ENCODE assay signal across 28 cellular contexts in the genomic region with DNA sequence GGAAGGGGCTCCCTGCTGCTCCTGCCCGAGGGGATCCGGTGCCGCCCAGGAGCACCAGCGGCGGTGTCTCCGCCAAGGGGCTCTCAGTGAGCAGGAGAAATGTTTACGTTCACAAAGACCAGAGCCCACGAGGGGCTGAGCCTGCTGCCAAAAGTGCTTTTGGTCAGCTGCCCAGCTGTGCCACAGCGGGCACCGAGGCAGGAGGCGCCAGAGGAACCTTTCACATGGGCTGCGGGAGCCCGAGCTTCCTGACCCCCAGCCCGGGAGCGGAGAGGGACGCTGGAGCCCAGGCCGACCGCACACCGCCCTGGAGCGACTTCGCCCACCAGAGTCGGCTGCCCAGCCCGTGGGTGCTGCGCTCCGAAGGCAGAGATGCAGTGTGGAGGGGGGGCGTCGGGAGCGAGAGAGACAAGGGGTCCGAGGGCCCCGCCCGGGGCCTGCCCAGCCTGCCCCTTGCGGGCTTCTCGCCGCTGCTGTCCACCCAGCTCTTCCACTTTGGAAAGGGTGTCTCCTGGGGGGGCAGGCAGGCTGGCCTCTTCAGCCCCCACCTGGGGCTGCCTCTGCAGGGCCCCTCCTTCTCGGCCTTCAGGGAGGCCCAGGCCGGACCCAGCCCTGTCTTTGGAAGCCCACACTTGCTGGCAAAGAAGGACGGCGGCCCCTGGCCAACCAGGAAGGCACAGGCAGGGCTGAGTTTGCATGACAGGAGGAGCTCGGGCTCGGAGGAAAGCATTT. TPM values are rescaled to one million over a fixed set of nuclear protein-coding genes. Genes with fewer than 3 reads are reported as not detected.
DNase-seq lines count a peak whose midpoint lies in the region; ATAC-seq, FAIRE-seq and TF ChIP-seq lines count a peak whose summit lies in the region.
"Had no signal": no experiment of that assay in that cellular context is flagged by ENCODE, and none has a peak within 500 bp of the region (broad histone marks: within the 10 kb centered on the region; RNA-seq: fewer than 3 reads in every experiment).

No MANE protein-coding gene starts in this region.

- no peak for FAIRE-seq in HepG2 (lab: Jason Lieb, UNC)
- FAIRE-seq: A549, D721Med, GM12878, GM18507, H1 had no signal

- H3K4me3 Mint-ChIP-seq in activated naive CD4-positive, alpha-beta T cell treated with anti-CD3 and anti-CD28 coated beads, Interleukin-2, amount 10 ng/mL, durations not matched to agents 7 days and 5 days: no peak overlapping the region
- H3K4me3 Mint-ChIP-seq: CD14-positive monocyte; CD4-positive, alpha-beta T cell; CD8-positive, alpha-beta memory T cell had no signal

- peak; percentile 12 for DNase-seq in activated naive CD4-positive, alpha-beta T cell treated with anti-CD3 and anti-CD28 coated beads, Interleukin-2, amount 10 ng/mL, durations not matched to agents 7 days and 5 days
- no peak for DNase-seq in activated naive CD4-positive, alpha-beta T cell treated with Interleukin-2 at 50 U/mL for 16 hours
- no peak for DNase-seq in HepG2 (ENCODE audit: low spot score)
- DNase-seq in osteoblast (ENCODE audit: insufficient read length, low spot score, missing footprints): peak; percentile 51
- DNase-seq in aorta: peak; percentile 32 to 71
- DNase-seq in 8988T: no peak
- DNase-seq in esophagus squamous epithelium (lab: John Stamatoyannopoulos, UW): no peak
- DNase-seq: ACHN; AML-193; BE2C; CD4-positive, alpha-beta T cell; DMS 273 treated with DMSO at 0.1 percent for 48 hours; DMS79; EL; GDM1; GM23248; H7; HCEC 1CT had no signal

- H3K4me1 ChIP-seq in HepG2 (ENCODE audit: insufficient read depth, low read length) (peaks cover 38% of the 10 kb centered on the region), osteoblast (ENCODE audit: insufficient read depth, low read length) (no peaks in the 10 kb centered on the region), aorta (ENCODE audit: control insufficient read depth in 1 of 2, insufficient read depth in 2 of 2, low read length in 2 of 2) (no peaks in the 10 kb centered on the region), esophagus squamous epithelium (no peaks in the 10 kb centered on the region)
- H3K4me1 ChIP-seq: BE2C had no signal

- TF ChIP-seq CTCF in HepG2 (CRISPR knock-in tag; IDR thresholded peaks at IDR 0.05): no peak
- no peak for TF ChIP-seq CTCF in osteoblast (IDR thresholded peaks at IDR 0.05; ENCODE audit: extremely low read depth, low read depth, low read length)
- no peak for TF ChIP-seq CTCF in esophagus squamous epithelium (IDR thresholded peaks at IDR 0.05)

- H4K20me1 ChIP-seq in HepG2 (ENCODE audit: insufficient read depth, low read length) (no peaks in the 10 kb centered on the region), osteoblast (ENCODE audit: insufficient read depth, low read length) (no peaks in the 10 kb centered on the region)

- peaks cover 15 to 33% of the 10 kb centered on the region in 2 experiments; a peak in 4 of 5 replicates for H3K36me3 ChIP-seq in HepG2 (replicated peaks in 1 of 2; ENCODE audit: control insufficient read depth in 1 of 2, insufficient read depth in 2 of 2, low read length in 2 of 2)
- H3K36me3 ChIP-seq in osteoblast (ENCODE audit: insufficient read depth, low read length): peaks cover 5% of the 10 kb centered on the region
- H3K36me3 ChIP-seq in aorta (ENCODE audit: control insufficient read depth in 1 of 2, insufficient read depth in 2 of 2, low read length in 1 of 2): peaks cover 0 to 2% of the 10 kb centered on the region in 2 donors
- peaks cover 16 to 66% (median 16%) of the 10 kb centered on the region in 3 donors for H3K36me3 ChIP-seq in esophagus squamous epithelium
- H3K36me3 ChIP-seq: BE2C had no signal

- no peak overlapping the region for H3K27ac Mint-ChIP-seq in activated naive CD4-positive, alpha-beta T cell treated with anti-CD3 and anti-CD28 coated beads, Interleukin-2, amount 10 ng/mL, durations not matched to agents 7 days and 5 days
- H3K27ac Mint-ChIP-seq: CD14-positive monocyte; CD4-positive, alpha-beta T cell; CD8-positive, alpha-beta memory T cell had no signal

- CTCF ChIA-PET in activated naive CD4-positive, alpha-beta T cell treated with anti-CD3 and anti-CD28 coated beads, Interleukin-2, amount 10 ng/mL, durations not matched to agents 7 days and 5 days (lab: Charles Lee): no interaction called here
- CTCF ChIA-PET in HepG2 (lab: Yijun Ruan, JAX; ENCODE audit: low intra/inter-chr PET ratio, low total read pairs): no interaction called here

- in situ Hi-C loops in HepG2 (cut with HindIII; ENCODE audit: extremely low pct_ligation_motif_present, low pct_unique_long_range_greater_than_20kb): no loop called here

- BruUV-seq in HepG2 (replicated peaks; lab: Mats Ljungman, UMichigan): no TSS peak

- no peak overlapping the region for H3K27ac ChIP-seq in HepG2 (ENCODE audit: extremely low read length, insufficient read depth, low read length)
- H3K27ac ChIP-seq in osteoblast (ENCODE audit: low read depth, low read length): no peak overlapping the region
- H3K27ac ChIP-seq in aorta (ENCODE audit: low read depth in 1 of 2, low read length in 2 of 2): no peak overlapping the region
- H3K27ac ChIP-seq in esophagus squamous epithelium: no peak overlapping the region
- H3K27ac ChIP-seq: 22Rv1; A549; BLaER1 treated with 17β-estradiol and CSF1 and Interleukin-3, amounts not matched to agents 10 nM and 100 nM; GM23248 had no signal

- H3K79me2 ChIP-seq in HepG2 (ENCODE audit: insufficient read depth, low read length) (no peaks in the 10 kb centered on the region), osteoblast (ENCODE audit: insufficient read depth, low read length) (no peaks in the 10 kb centered on the region)

- WGBS in HepG2 (ENCODE audit: low lambda C conversion rate): 98% methylated on average over 13 of the region's 40 CpGs
- WGBS in aorta, 2 donors: 91 to 93% methylated on average over 34 to 40 of the region's 40 CpGs
- 70 to 93% methylated on average over 2 to 17 of the region's 40 CpGs for WGBS in esophagus squamous epithelium, 2 donors

- H3K9me3 ChIP-seq in HepG2 (ENCODE audit: low read length) (no peaks in the 10 kb centered on the region), osteoblast (ENCODE audit: low read depth, low read length) (no peaks in the 10 kb centered on the region), aorta (ENCODE audit: control insufficient read depth, low read length) (no peaks in the 10 kb centered on the region), esophagus squamous epithelium (no peaks in the 10 kb centered on the region)
- H3K9me3 ChIP-seq: A549; BE2C; BLaER1 treated with 17β-estradiol and CSF1 and Interleukin-3, amounts not matched to agents 10 nM and 100 nM had no signal

- no peak overlapping the region for H3K9ac ChIP-seq in HepG2 (ENCODE audit: insufficient read depth, low read depth, low read length)
- H3K9ac ChIP-seq: BLaER1 treated with 17β-estradiol and CSF1 and Interleukin-3, amounts not matched to agents 10 nM and 100 nM; GM23248 had no signal

- no peak for TF ChIP-seq POLR2A in HepG2 (IDR thresholded peaks at IDR 0.05; ENCODE audit: insufficient read depth in 1 of 2, low read depth in 2 of 2, low read length in 2 of 2)
- no peak for TF ChIP-seq POLR2A in esophagus squamous epithelium (IDR thresholded peaks at IDR 0.05)

- ATAC-seq in HepG2 (no peak), aorta (ENCODE audit: low FRiP score) (no peak), HG03354 (IDR thresholded peaks at IDR 0.05; ENCODE audit: poor library complexity, severe bottlenecking, unreplicated experiment) (no peak)
- ATAC-seq: A549, GM12878 had no signal

- H3K4me1 Mint-ChIP-seq in activated naive CD4-positive, alpha-beta T cell treated with anti-CD3 and anti-CD28 coated beads, Interleukin-2, amount 10 ng/mL, durations not matched to agents 7 days and 5 days: no peaks in the 10 kb centered on the region
- H3K4me1 Mint-ChIP-seq: CD14-positive monocyte; CD8-positive, alpha-beta memory T cell had no signal

- H3K4me3 ChIP-seq in HepG2 (replicated peaks in 1 of 3; ENCODE audit: insufficient read depth in 1 of 3, low read depth in 2 of 3, low read length in 3 of 3) (no peak overlapping the region), osteoblast (ENCODE audit: insufficient read depth, low read length) (no peak overlapping the region), aorta (ENCODE audit: low read length in 2 of 2) (no peak overlapping the region), esophagus squamous epithelium (no peak overlapping the region)
- H3K4me3 ChIP-seq: A549; BLaER1 treated with 17β-estradiol and CSF1 and Interleukin-3, amounts not matched to agents 10 nM and 100 nM; GM12878; GM23248 had no signal

- TF ChIP-seq EP300 in HepG2 (IDR thresholded peaks at IDR 0.05; ENCODE audit: low read depth in 2 of 2, low read length in 2 of 2) (no peak), HepG2 (CRISPR knock-in tag; IDR thresholded peaks at IDR 0.05; ENCODE audit: borderline replicate concordance) (no peak)

- H2AFZ ChIP-seq in HepG2 (ENCODE audit: low read length): no peak overlapping the region
- no peak overlapping the region for H2AFZ ChIP-seq in osteoblast (ENCODE audit: low read length)
- H2AFZ ChIP-seq: GM23248 had no signal

- H3K4me2 ChIP-seq in HepG2 (ENCODE audit: low read depth, low read length) (no peak overlapping the region), osteoblast (ENCODE audit: insufficient read depth, low read length) (no peak overlapping the region)
- H3K4me2 ChIP-seq: A549; BLaER1 treated with 17β-estradiol and CSF1 and Interleukin-3, amounts not matched to agents 10 nM and 100 nM had no signal

- H3K27me3 ChIP-seq in HepG2 (ENCODE audit: control insufficient read depth in 1 of 2, insufficient read depth in 2 of 2, low read length in 2 of 2) (no peaks in the 10 kb centered on the region), osteoblast (ENCODE audit: insufficient read depth, low read length) (no peaks in the 10 kb centered on the region), aorta (ENCODE audit: control insufficient read depth in 1 of 2, insufficient read depth in 2 of 2, low read length in 1 of 2) (no peaks in the 10 kb centered on the region), esophagus squamous epithelium (no peaks in the 10 kb centered on the region)
- H3K27me3 ChIP-seq: BE2C had no signal

- H3K27me3 Mint-ChIP-seq in activated naive CD4-positive, alpha-beta T cell treated with anti-CD3 and anti-CD28 coated beads, Interleukin-2, amount 10 ng/mL, durations not matched to agents 7 days and 5 days: peaks cover 20% of the 10 kb centered on the region

- no peaks in the 10 kb centered on the region for H3K36me3 Mint-ChIP-seq in activated naive CD4-positive, alpha-beta T cell treated with anti-CD3 and anti-CD28 coated beads, Interleukin-2, amount 10 ng/mL, durations not matched to agents 7 days and 5 days
- H3K36me3 Mint-ChIP-seq: CD8-positive, alpha-beta memory T cell had no signal

- no peaks in the 10 kb centered on the region for H3K9me3 Mint-ChIP-seq in activated naive CD4-positive, alpha-beta T cell treated with anti-CD3 and anti-CD28 coated beads, Interleukin-2, amount 10 ng/mL, durations not matched to agents 7 days and 5 days
- H3K9me3 Mint-ChIP-seq: CD14-positive monocyte; CD4-positive, alpha-beta T cell had no signal

- TF ChIP-seq RAD21 in HepG2 (CRISPR knock-in tag; IDR thresholded peaks at IDR 0.05): no peak

- POLR2A ChIA-PET in HepG2 (lab: Yijun Ruan, JAX): no interaction called here

- intact Hi-C loops in HepG2 (cut with micrococcal nuclease; ENCODE audit: unreplicated experiment): no loop called here
- intact Hi-C loops in aorta (cut with DNase I): no loop called here
- intact Hi-C loops in esophagus squamous epithelium (cut with DNase I): no loop called here

RNA-seq across cellular contexts. Expression of a gene that starts 7.9 kb away (rescaled TPM):
- total RNA-seq in HepG2 (2016; rRNA removed; fragmentation: Illumina TruSeq; extraction: Trizol) (7.1 and 11.6 TPM in 2 replicates), osteoblast (9.4 and 10.5 TPM in 2 replicates), aorta (10 to 100 TPM; 11.4 to 14.2 TPM), esophagus squamous epithelium (10 to 100 TPM in 1 of 4 donors, 1 to 10 TPM in 3; 5.4 to 10.9 (median 8.3) TPM)
- 2.2 TPM in 2 replicates for total RNA-seq in HepG2 (2016; cell fraction: cytosol; rRNA removed; fragmentation: Illumina TruSeq; extraction: Trizol; ENCODE audit: low read depth)
- total RNA-seq in HepG2 (2016; cell fraction: insoluble cytoplasmic fraction; rRNA removed; fragmentation: Illumina TruSeq; extraction: Trizol): 5.6 and 11.2 TPM in 2 replicates
- 3.7 and 4.4 TPM in 2 replicates for total RNA-seq in HepG2 (2016; cell fraction: membrane; rRNA removed; fragmentation: Illumina TruSeq; extraction: Trizol)
- 11.3 and 13.5 TPM in 2 replicates for total RNA-seq in HepG2 (2016; cell fraction: nucleus; rRNA removed; fragmentation: Illumina TruSeq; extraction: Trizol)
- polyA plus RNA-seq in HepG2 (2011; rRNA removed) (8.6 and 11.9 TPM in 2 replicates), aorta (10 to 100 TPM in 1 of 2 donors, 1 to 10 TPM in 1; 3.3 to 10.3 TPM)
- 9.5 and 10.6 TPM in 2 replicates for polyA plus RNA-seq in HepG2 (2011; cell fraction: cytosol; rRNA removed)
- polyA plus RNA-seq in HepG2 (2011; cell fraction: nucleus; rRNA removed): 33.5 and 35.4 TPM in 2 replicates
- 9.5 and 12.9 TPM in 2 replicates for polyA plus RNA-seq in HepG2 (2012)
- polyA plus RNA-seq in HepG2 (2016; cell fraction: cytosol; fragmentation: Illumina TruSeq; extraction: Trizol; ENCODE audit: low read depth): 1.8 and 2.4 TPM in 2 replicates
- 5.1 and 7.5 TPM in 2 replicates for polyA plus RNA-seq in HepG2 (2016; cell fraction: insoluble cytoplasmic fraction; fragmentation: Illumina TruSeq; extraction: Trizol; ENCODE audit: low read depth)
- polyA plus RNA-seq in HepG2 (2016; cell fraction: membrane; fragmentation: Illumina TruSeq; extraction: Trizol; ENCODE audit: low read depth): 3.0 and 3.1 TPM in 2 replicates
- polyA plus RNA-seq in HepG2 (2016; cell fraction: nucleus; fragmentation: Illumina TruSeq; extraction: Trizol; ENCODE audit: insufficient read depth, low read depth): 19.4 and 20.2 TPM in 2 replicates
- 11.9 and 22.1 TPM in 2 replicates for polyA minus RNA-seq in HepG2 (2011; rRNA and poly(A)+ RNA removed; ENCODE audit: low replicate concordance)
- polyA minus RNA-seq in HepG2 (2011; cell fraction: cytosol; rRNA and poly(A)+ RNA removed): 9.1 and 9.9 TPM in 2 replicates
- 9.7 and 9.9 TPM in 2 replicates for polyA minus RNA-seq in HepG2 (2011; cell fraction: nucleus; rRNA and poly(A)+ RNA removed)

RNA-seq across cellular contexts. Expression of a gene that starts 13.0 kb away (rescaled TPM):
- total RNA-seq in HepG2 (2016; rRNA removed; fragmentation: Illumina TruSeq; extraction: Trizol) (44.4 and 48.6 TPM in 2 replicates), osteoblast (13.0 and 18.3 TPM in 2 replicates), aorta (10 to 100 TPM; 16.1 to 20.5 TPM), esophagus squamous epithelium (10 to 100 TPM; 18.2 to 39.5 (median 31.8) TPM)
- 19.9 and 20.2 TPM in 2 replicates for total RNA-seq in HepG2 (2016; cell fraction: cytosol; rRNA removed; fragmentation: Illumina TruSeq; extraction: Trizol; ENCODE audit: low read depth)
- 40.6 and 44.3 TPM in 2 replicates for total RNA-seq in HepG2 (2016; cell fraction: insoluble cytoplasmic fraction; rRNA removed; fragmentation: Illumina TruSeq; extraction: Trizol)
- total RNA-seq in HepG2 (2016; cell fraction: membrane; rRNA removed; fragmentation: Illumina TruSeq; extraction: Trizol): 30.5 and 35.9 TPM in 2 replicates
- 22.9 and 23.3 TPM in 2 replicates for total RNA-seq in HepG2 (2016; cell fraction: nucleus; rRNA removed; fragmentation: Illumina TruSeq; extraction: Trizol)
- polyA plus RNA-seq in HepG2 (2011; rRNA removed) (86.7 and 98.3 TPM in 2 replicates), aorta (10 to 100 TPM; 15.5 to 30.5 TPM)
- polyA plus RNA-seq in HepG2 (2011; cell fraction: cytosol; rRNA removed): 166 and 225 TPM in 2 replicates
- 93.0 and 109 TPM in 2 replicates for polyA plus RNA-seq in HepG2 (2011; cell fraction: nucleus; rRNA removed)
- 38.2 and 39.9 TPM in 2 replicates for polyA plus RNA-seq in HepG2 (2012)
- 37.0 and 38.5 TPM in 2 replicates for polyA plus RNA-seq in HepG2 (2016; cell fraction: cytosol; fragmentation: Illumina TruSeq; extraction: Trizol; ENCODE audit: low read depth)
- 94.0 and 109 TPM in 2 replicates for polyA plus RNA-seq in HepG2 (2016; cell fraction: insoluble cytoplasmic fraction; fragmentation: Illumina TruSeq; extraction: Trizol; ENCODE audit: low read depth)
- 51.5 and 52.2 TPM in 2 replicates for polyA plus RNA-seq in HepG2 (2016; cell fraction: membrane; fragmentation: Illumina TruSeq; extraction: Trizol; ENCODE audit: low read depth)
- 74.0 and 74.3 TPM in 2 replicates for polyA plus RNA-seq in HepG2 (2016; cell fraction: nucleus; fragmentation: Illumina TruSeq; extraction: Trizol; ENCODE audit: insufficient read depth, low read depth)
- polyA minus RNA-seq in HepG2 (2011; rRNA and poly(A)+ RNA removed; ENCODE audit: low replicate concordance): 204 and 352 TPM in 2 replicates
- 57.7 TPM in 2 replicates for polyA minus RNA-seq in HepG2 (2011; cell fraction: cytosol; rRNA and poly(A)+ RNA removed)
- 16.6 and 19.0 TPM in 2 replicates for polyA minus RNA-seq in HepG2 (2011; cell fraction: nucleus; rRNA and poly(A)+ RNA removed)

RNA-seq across cellular contexts. Expression of a gene that starts 33.8 kb away (rescaled TPM):
- not detected in 2 replicates for total RNA-seq in HepG2 (2016; rRNA removed; fragmentation: Illumina TruSeq; extraction: Trizol)
- not detected in 2 replicates for total RNA-seq in HepG2 (2016; cell fraction: cytosol; rRNA removed; fragmentation: Illumina TruSeq; extraction: Trizol; ENCODE audit: low read depth)
- not detected in 2 replicates for total RNA-seq in HepG2 (2016; cell fraction: insoluble cytoplasmic fraction; rRNA removed; fragmentation: Illumina TruSeq; extraction: Trizol)
- not detected in 2 replicates for total RNA-seq in HepG2 (2016; cell fraction: membrane; rRNA removed; fragmentation: Illumina TruSeq; extraction: Trizol)
- total RNA-seq in HepG2 (2016; cell fraction: nucleus; rRNA removed; fragmentation: Illumina TruSeq; extraction: Trizol): not detected in 2 replicates
- polyA plus RNA-seq in HepG2 (2011; rRNA removed): not detected in 2 replicates
- 0.09 TPM in 1 of 2 replicates, not detected in the other for polyA plus RNA-seq in HepG2 (2011; cell fraction: cytosol; rRNA removed)
- polyA plus RNA-seq in HepG2 (2011; cell fraction: nucleus; rRNA removed): not detected in 2 replicates
- polyA plus RNA-seq in HepG2 (2012): not detected in 2 replicates
- not detected in 2 replicates for polyA plus RNA-seq in HepG2 (2016; cell fraction: cytosol; fragmentation: Illumina TruSeq; extraction: Trizol; ENCODE audit: low read depth)
- not detected in 2 replicates for polyA plus RNA-seq in HepG2 (2016; cell fraction: insoluble cytoplasmic fraction; fragmentation: Illumina TruSeq; extraction: Trizol; ENCODE audit: low read depth)
- polyA plus RNA-seq in HepG2 (2016; cell fraction: membrane; fragmentation: Illumina TruSeq; extraction: Trizol; ENCODE audit: low read depth): not detected in 2 replicates
- not detected in 2 replicates for polyA plus RNA-seq in HepG2 (2016; cell fraction: nucleus; fragmentation: Illumina TruSeq; extraction: Trizol; ENCODE audit: insufficient read depth, low read depth)
- polyA minus RNA-seq in HepG2 (2011; rRNA and poly(A)+ RNA removed; ENCODE audit: low replicate concordance): not detected in 2 replicates
- not detected in 2 replicates for polyA minus RNA-seq in HepG2 (2011; cell fraction: cytosol; rRNA and poly(A)+ RNA removed)
- polyA minus RNA-seq in HepG2 (2011; cell fraction: nucleus; rRNA and poly(A)+ RNA removed): not detected in 2 replicates
- not detected in 2 replicates for total RNA-seq in osteoblast
- under 1 TPM in 1 of 2 donors, not detected in 1; 0.81 TPM for total RNA-seq in aorta
- not detected for polyA plus RNA-seq in aorta
- total RNA-seq in esophagus squamous epithelium: not detected
- total RNA-seq: CD4-positive, alpha-beta T cell; CD8-positive, alpha-beta memory T cell; GM12878; GM23248; H1; H7 had no signal
- polyA plus RNA-seq: A549; CD14-positive monocyte; CD8-positive, alpha-beta memory T cell; GM12878; GM23248; H1 had no signal

RNA-seq across cellular contexts. Expression of a gene that starts 58.5 kb away (rescaled TPM):
- not detected in 2 replicates for total RNA-seq in HepG2 (2016; rRNA removed; fragmentation: Illumina TruSeq; extraction: Trizol)
- not detected in 2 replicates for total RNA-seq in HepG2 (2016; cell fraction: cytosol; rRNA removed; fragmentation: Illumina TruSeq; extraction: Trizol; ENCODE audit: low read depth)
- total RNA-seq in HepG2 (2016; cell fraction: insoluble cytoplasmic fraction; rRNA removed; fragmentation: Illumina TruSeq; extraction: Trizol): not detected in 2 replicates
- total RNA-seq in HepG2 (2016; cell fraction: membrane; rRNA removed; fragmentation: Illumina TruSeq; extraction: Trizol): not detected in 2 replicates
- total RNA-seq in HepG2 (2016; cell fraction: nucleus; rRNA removed; fragmentation: Illumina TruSeq; extraction: Trizol): not detected in 2 replicates
- 0.20 and 0.32 TPM in 2 replicates for polyA plus RNA-seq in HepG2 (2011; rRNA removed)
- polyA plus RNA-seq in HepG2 (2011; cell fraction: cytosol; rRNA removed): 0.34 and 0.50 TPM in 2 replicates
- polyA plus RNA-seq in HepG2 (2011; cell fraction: nucleus; rRNA removed): 0.36 and 0.48 TPM in 2 replicates
- polyA plus RNA-seq in HepG2 (2012): not detected in 2 replicates
- not detected in 2 replicates for polyA plus RNA-seq in HepG2 (2016; cell fraction: cytosol; fragmentation: Illumina TruSeq; extraction: Trizol; ENCODE audit: low read depth)
- not detected in 2 replicates for polyA plus RNA-seq in HepG2 (2016; cell fraction: insoluble cytoplasmic fraction; fragmentation: Illumina TruSeq; extraction: Trizol; ENCODE audit: low read depth)
- polyA plus RNA-seq in HepG2 (2016; cell fraction: membrane; fragmentation: Illumina TruSeq; extraction: Trizol; ENCODE audit: low read depth): not detected in 2 replicates
- not detected in 2 replicates for polyA plus RNA-seq in HepG2 (2016; cell fraction: nucleus; fragmentation: Illumina TruSeq; extraction: Trizol; ENCODE audit: insufficient read depth, low read depth)
- not detected in 2 replicates for polyA minus RNA-seq in HepG2 (2011; rRNA and poly(A)+ RNA removed; ENCODE audit: low replicate concordance)
- not detected in 2 replicates for polyA minus RNA-seq in HepG2 (2011; cell fraction: cytosol; rRNA and poly(A)+ RNA removed)
- polyA minus RNA-seq in HepG2 (2011; cell fraction: nucleus; rRNA and poly(A)+ RNA removed): not detected in 2 replicates
- total RNA-seq in osteoblast: not detected in 2 replicates
- total RNA-seq in aorta: not detected
- not detected for polyA plus RNA-seq in aorta
- total RNA-seq in esophagus squamous epithelium: not detected
- total RNA-seq: CD4-positive, alpha-beta T cell; CD8-positive, alpha-beta memory T cell; GM12878; GM23248; H1; H7 had no signal
- polyA plus RNA-seq: A549; CD14-positive monocyte; CD8-positive, alpha-beta memory T cell; GM12878; GM23248; H1 had no signal

Comparison
In these comparisons a context has a peak if more than half of its experiments do, and no peak if none do; other contexts are left out.
1. DNase-seq: peak in activated naive CD4-positive, alpha-beta T cell treated with anti-CD3 and anti-CD28 coated beads, Interleukin-2, amount 10 ng/mL, durations not matched to agents 7 days and 5 days (single experiment), osteoblast (single experiment) and aorta (2 of 2); none in activated naive CD4-positive, alpha-beta T cell treated with Interleukin-2 at 50 U/mL for 16 hours (single experiment), HepG2 (single experiment), 8988T (single experiment) and esophagus squamous epithelium (single experiment).